ENCODE assay signal across 9 cellular contexts in genomic region chr1:156475568-156476500, GRCh38. TPM values are rescaled to one million over a fixed set of nuclear protein-coding genes. Genes with fewer than 3 reads are reported as not detected.
DNase-seq lines count a peak whose midpoint lies in the region; ATAC-seq, FAIRE-seq and TF ChIP-seq lines count a peak whose summit lies in the region.
"Had no signal": no experiment of that assay in that cellular context is flagged by ENCODE, and none has a peak within 500 bp of the region (broad histone marks: within the 10 kb centered on the region; RNA-seq: fewer than 3 reads in every experiment).

No MANE protein-coding gene starts in this region.

- peak; percentile 46; the same call in 1 of the 2 replicates for TF ChIP-seq POLR2A in GM12878 (IDR thresholded peaks at IDR 0.05; ENCODE audit: low read depth, low read length)

- no peak overlapping the region for H3K4me3 Mint-ChIP-seq in progenitor cell of endocrine pancreas (ENCODE audit: low read depth)

- H3K9me3 ChIP-seq in GM12878 (replicated peaks; ENCODE audit: control insufficient read depth, insufficient read depth, low read length) = no peaks in the 10 kb centered on the region
- no peaks in the 10 kb centered on the region for H3K9me3 ChIP-seq in stomach smooth muscle (ENCODE audit: control insufficient read depth in 2 of 2, low read length in 2 of 2)
- H3K9me3 ChIP-seq: SK-N-SH had no signal

- H3K9me3 Mint-ChIP-seq in progenitor cell of endocrine pancreas (ENCODE audit: low read depth) = no peaks in the 10 kb centered on the region

- no peak overlapping the region for H2AFZ ChIP-seq in GM12878 (ENCODE audit: control insufficient read depth, low read depth, low read length)

- peaks cover 24% of the 10 kb centered on the region for H3K36me3 Mint-ChIP-seq in progenitor cell of endocrine pancreas (ENCODE audit: insufficient read depth)

- H3K36me3 ChIP-seq in GM12878 (ENCODE audit: control insufficient read depth in 2 of 2, insufficient read depth in 2 of 2, low read length in 1 of 2) (peaks cover 65 to 70% of the 10 kb centered on the region in 2 experiments), stomach smooth muscle (ENCODE audit: control insufficient read depth in 2 of 2, insufficient read depth in 2 of 2, low read length in 2 of 2) (peaks cover 75 to 82% of the 10 kb centered on the region in 2 donors)

- FAIRE-seq in GM12878 (lab: Jason Lieb, UNC) = no peak

- no peak for TF ChIP-seq RAD21 in GM12878 (IDR thresholded peaks at IDR 0.05; ENCODE audit: insufficient read depth, low read depth, low read length)

- no peak for TF ChIP-seq CTCF in GM12878 (IDR thresholded peaks at IDR 0.05 in 2 of 3, conservative IDR thresholded peaks at IDR 0.05 in 1 of 3; ENCODE audit: control insufficient read depth in 2 of 3, extremely low read depth in 1 of 3, insufficient read depth in 1 of 3, low read depth in 3 of 3, low read length in 3 of 3)
- no peak for TF ChIP-seq CTCF in progenitor cell of endocrine pancreas (IDR thresholded peaks at IDR 0.05; ENCODE audit: unreplicated experiment)

- in situ Hi-C loops in GM12878 (cut with MboI) = no loop called here

- WGBS in GM12878 (ENCODE audit: insufficient coverage, insufficient replicate concordance, low lambda C conversion rate, missing lambda C conversion rate) = 89% methylated on average over 25 of the region's 25 CpGs

- H3K4me3 ChIP-seq in GM12878 (no peak overlapping the region), stomach smooth muscle (ENCODE audit: low read length in 2 of 2) (peak overlapping the region; percentile 34 to 52)

- H3K27me3 Mint-ChIP-seq in progenitor cell of endocrine pancreas = no peaks in the 10 kb centered on the region

- DNase-seq in GM03348 (ENCODE audit: low spot score) (peak; percentile 86), GM12878 (ENCODE audit: low read depth, low spot score) (no peak), left lobe of liver (ENCODE audit: low spot score) (peak; percentile 71), DMS153 (lab: John Stamatoyannopoulos, UW) (no peak), NCI-H146 (lab: John Stamatoyannopoulos, UW) (no peak), progenitor cell of endocrine pancreas (ENCODE audit: low spot score, unreplicated experiment) (no peak), H4 (ENCODE audit: low spot score) (no peak)
- DNase-seq: SK-N-SH had no signal

- H3K9ac ChIP-seq in GM12878 (ENCODE audit: control insufficient read depth, insufficient read depth, low read length) (no peak overlapping the region), stomach smooth muscle (ENCODE audit: low read length in 2 of 2) (peak overlapping the region; percentile 67 to 80)
- H3K9ac ChIP-seq: SK-N-SH had no signal

- H3K4me1 Mint-ChIP-seq in progenitor cell of endocrine pancreas (ENCODE audit: low read depth) = peaks cover 13% of the 10 kb centered on the region

- H3K4me2 ChIP-seq in GM12878 (ENCODE audit: control insufficient read depth, insufficient read depth) = no peak overlapping the region
- H3K4me2 ChIP-seq: SK-N-SH had no signal

- H3K27me3 ChIP-seq in GM12878 (replicated peaks in 1 of 2; ENCODE audit: control insufficient read depth in 2 of 2, insufficient read depth in 2 of 2, low read length in 1 of 2) = no peaks in the 10 kb centered on the region
- H3K27me3 ChIP-seq in stomach smooth muscle (ENCODE audit: control insufficient read depth in 1 of 2, insufficient read depth in 2 of 2, low read length in 2 of 2) = no peaks in the 10 kb centered on the region

- POLR2A ChIA-PET in GM12878 (lab: Charles Lee) = no interaction called here

- CTCF ChIA-PET in GM12878 (lab: Yijun Ruan, JAX) = interaction anchor here (0.6 to 1.1 kb wide), 3 partner anchors 21 to 117 kb away, joined by 3 to 5 read pairs (median 3); no protein-coding TSS in a partner anchor

- ATAC-seq in GM12878 = no peak
- peak; percentile 18 for ATAC-seq in left lobe of liver

- RAD21 ChIA-PET in GM12878 (lab: Charles Lee; ENCODE audit: unreplicated experiment) = no interaction called here

- no peak for TF ChIP-seq EP300 in GM12878 (IDR thresholded peaks at IDR 0.05; ENCODE audit: borderline replicate concordance in 1 of 2, control insufficient read depth in 1 of 2, low read depth in 2 of 2, low read length in 2 of 2)

- BruUV-seq in GM12878 (replicated peaks; lab: Mats Ljungman, UMichigan) = no TSS peak

- H3K27ac ChIP-seq in GM12878 (ENCODE audit: control insufficient read depth, insufficient read depth) (no peak overlapping the region), stomach smooth muscle (ENCODE audit: low read length) (peak overlapping the region; percentile 97)

- peaks cover 6% of the 10 kb centered on the region for H3K4me1 ChIP-seq in GM12878 (ENCODE audit: control insufficient read depth, insufficient read depth, low read length)
- H3K4me1 ChIP-seq in stomach smooth muscle (ENCODE audit: control insufficient read depth, insufficient read depth, low read length) = peaks cover 65% of the 10 kb centered on the region

- intact Hi-C loops in GM12878 (cut with micrococcal nuclease; ENCODE audit: unreplicated experiment) = no loop called here

- H3K79me2 ChIP-seq in GM12878 (ENCODE audit: control insufficient read depth, insufficient read depth, low read length) = peaks cover under 1% of the 10 kb centered on the region

- SMC1A ChIA-PET in GM12878 (lab: Charles Lee; ENCODE audit: uncharacterized antibody, unreplicated experiment) = no interaction called here

- H3K27ac Mint-ChIP-seq in progenitor cell of endocrine pancreas = no peak overlapping the region

- peaks cover 2% of the 10 kb centered on the region; the same call in 1 of the 2 replicates for H4K20me1 ChIP-seq in GM12878 (ENCODE audit: control insufficient read depth, insufficient read depth)

TF ChIP-seq in GM12878, 131 proteins besides CTCF, POLR2A, EP300 and RAD21:
- TF ChIP-seq ZNF622 (IDR thresholded peaks at IDR 0.05) (no peak), GATAD2B (conservative IDR thresholded peaks at IDR 0.05; ENCODE audit: low read depth) (no peak), FOXK2 (IDR thresholded peaks at IDR 0.05) (no peak), HDAC2 (IDR thresholded peaks at IDR 0.05) (no peak), MXI1 (IDR thresholded peaks at IDR 0.05; ENCODE audit: low read depth, low read length) (no peak), KDM1A (IDR thresholded peaks at IDR 0.05; ENCODE audit: borderline replicate concordance) (no peak), NFIC (IDR thresholded peaks at IDR 0.05; ENCODE audit: low read depth, low read length) (no peak)

RNA-seq across cellular contexts. Expression of gene MEF2D, which starts 24.7 kb away (rescaled TPM):
- 44.6 and 59.9 TPM in 2 replicates for total RNA-seq in GM12878 (2013; cell fraction: nucleolus; rRNA removed)
- 13.8 and 17.1 TPM in 2 replicates for total RNA-seq in GM12878 (2014; rRNA removed)
- 8.1 and 9.1 TPM in 2 replicates for total RNA-seq in GM12878 (2014; rRNA removed; fragmentation: Illumina TruSeq; extraction: Trizol)
- total RNA-seq in GM12878 (2021) = 47.3 and 53.0 TPM in 2 replicates
- 10.6 TPM for polyA plus RNA-seq in GM12878 (2011; ENCODE audit: low read depth)
- 4.7 and 12.0 TPM in 2 replicates for polyA plus RNA-seq in GM12878 (2011; rRNA removed)
- 16.5 and 18.1 TPM in 2 replicates for polyA plus RNA-seq in GM12878 (2011; cell fraction: cytosol; rRNA removed)
- polyA plus RNA-seq in GM12878 (2011; cell fraction: nucleus; rRNA removed) = 34.0 and 52.7 TPM in 2 replicates
- polyA plus RNA-seq in GM12878 (2012) = 27.0 and 28.1 TPM in 2 replicates
- 11.2 and 16.5 TPM in 2 replicates for polyA plus RNA-seq in GM12878 (2014; fragmentation: Illumina TruSeq; extraction: Trizol)
- 1 to 10 TPM in 1 of 2 experiments, under 1 TPM in 1; 0.61 to 1.3 TPM for polyA plus RNA-seq in GM12878 (2014; fragmentation: Nextera tagmentation; extraction: Ambion mirVana)
- polyA plus RNA-seq in GM12878 (2014; rRNA removed) = 23.7 and 26.4 TPM in 2 replicates
- 10 to 100 TPM; 38.2 to 44.2 TPM for polyA plus RNA-seq in GM12878 (2016; fragmentation: Nextera tagmentation; extraction: Ambion mirVana)
- 13.3 and 13.9 TPM in 2 replicates for polyA minus RNA-seq in GM12878 (2011; rRNA and poly(A)+ RNA removed)
- polyA minus RNA-seq in GM12878 (2011; cell fraction: cytosol; rRNA and poly(A)+ RNA removed) = 14.3 and 15.9 TPM in 2 replicates
- 11.0 and 24.5 TPM in 2 replicates for polyA minus RNA-seq in GM12878 (2011; cell fraction: nucleus; rRNA and poly(A)+ RNA removed)
- 17.5 TPM for total RNA-seq in left lobe of liver
- total RNA-seq in progenitor cell of endocrine pancreas = 20.2 and 26.6 TPM in 2 replicates
- 3.9 and 7.9 TPM in 2 replicates for total RNA-seq in H4 (2014; rRNA removed; shearing (Covaris generic))

Comparison
In these comparisons a context has a peak if more than half of its experiments do, and no peak if none do; other contexts are left out.
1. DNase-seq: peak in GM03348 (single experiment) and left lobe of liver (single experiment); none in GM12878 (single experiment), DMS153 (single experiment), NCI-H146 (single experiment), progenitor cell of endocrine pancreas (single experiment) and H4 (single experiment).